In genomic region chr1:32249831-32250525, GRCh38 we compare ENCODE assay signal across 9 cellular contexts. TPM values are rescaled to one million over a fixed set of nuclear protein-coding genes. Genes with fewer than 3 reads are reported as not detected.
A peak's percentile ranks its signal among the peaks of the same experiment; 100 is the strongest.
DNase-seq lines count a peak whose midpoint lies in the region; ATAC-seq and TF ChIP-seq lines count a peak whose summit lies in the region.
"Had no signal": no experiment of that assay in that cellular context is flagged by ENCODE, and none has a peak within 500 bp of the region (broad histone marks: within the 10 kb centered on the region; RNA-seq: fewer than 3 reads in every experiment).

No MANE protein-coding gene starts in this region.

- 47 to 56% (median 51%) methylated on average over 9 of the region's 9 CpGs for WGBS in ovary, 3 donors

- H3K4me1 Mint-ChIP-seq in activated B cell treated with CpG ODN at 0.5 μM for 24 hours: peaks cover 85% of the 10 kb centered on the region
- H3K4me1 Mint-ChIP-seq in osteocyte (ENCODE audit: unreplicated experiment): peaks cover 31% of the 10 kb centered on the region

- intact Hi-C loops in activated B cell treated with CpG ODN at 0.5 μM for 24 hours (cut with micrococcal nuclease): loop anchor here (1.0 to 5.0 kb wide), 9 partner anchors 9 to 177 kb away; partner anchors contain the start of genes BSDC1, CCDC28B, EIF3I and KPNA6
- intact Hi-C loops in ovary (cut with DNase I): loop anchor here in 1 of 4 donors (10.0 kb wide), 1 partner anchor 115 kb away; the partner anchor contains the start of genes FAM229A and TSSK3

- H3K4me3 ChIP-seq in ovary: no peak overlapping the region

- no peaks in the 10 kb centered on the region for H3K27me3 ChIP-seq in ovary

- DNase-seq in activated B cell treated with CpG ODN at 0.5 μM for 24 hours (peak; percentile 68), dermis blood vessel endothelial cell (peak; percentile 98), ovary (peak in 4 of 5 donors; percentile 34 to 62 (median 42)), DMS53 treated with DMSO at 0.1 percent for 48 hours (lab: John Stamatoyannopoulos, UW; ENCODE audit: unreplicated experiment) (no peak), osteocyte (ENCODE audit: extremely low spot score, unreplicated experiment) (no peak)

- H3K36me3 Mint-ChIP-seq in activated B cell treated with CpG ODN at 0.5 μM for 24 hours (ENCODE audit: low read depth): no peaks in the 10 kb centered on the region
- H3K36me3 Mint-ChIP-seq in osteocyte (ENCODE audit: unreplicated experiment): no peaks in the 10 kb centered on the region

- TF ChIP-seq EP300 in ovary (IDR thresholded peaks at IDR 0.05): no peak

- H3K27ac Mint-ChIP-seq in activated B cell treated with CpG ODN at 0.5 μM for 24 hours (peak overlapping the region; percentile 97), osteocyte (ENCODE audit: unreplicated experiment) (no peak overlapping the region)

- no peaks in the 10 kb centered on the region for H3K27me3 Mint-ChIP-seq in activated B cell treated with CpG ODN at 0.5 μM for 24 hours
- no peaks in the 10 kb centered on the region for H3K27me3 Mint-ChIP-seq in osteocyte (ENCODE audit: unreplicated experiment)

- TF ChIP-seq POLR2A in GM19099 (IDR thresholded peaks at IDR 0.05; ENCODE audit: extremely low read depth, insufficient read length, low read depth) (peak; percentile 68), ovary (IDR thresholded peaks at IDR 0.05) (no peak)

- H3K9me3 Mint-ChIP-seq in activated B cell treated with CpG ODN at 0.5 μM for 24 hours: no peaks in the 10 kb centered on the region
- H3K9me3 Mint-ChIP-seq in osteocyte (ENCODE audit: unreplicated experiment): no peaks in the 10 kb centered on the region

- H3K4me1 ChIP-seq in ovary (ENCODE audit: insufficient read depth): peaks cover 12% of the 10 kb centered on the region

- POLR2A ChIA-PET in activated B cell treated with CpG ODN at 0.5 μM for 24 hours (lab: Charles Lee): interaction anchor here (0.6 to 7.2 kb wide), 27 partner anchors 9 to 1532 kb away, joined by 3 to 142 read pairs (median 5); partner anchors contain the start of genes BSDC1, CCDC28B, EIF3I and HDAC1

- CTCF ChIA-PET in activated B cell treated with CpG ODN at 0.5 μM for 24 hours (lab: Charles Lee): interaction anchor here (0.6 to 4.8 kb wide), 10 partner anchors 9 to 91 kb away, joined by 3 to 47 read pairs (median 6); partner anchors contain the start of genes CCDC28B, HDAC1 and MARCKSL1

- H3K27ac ChIP-seq in ovary: no peak overlapping the region

- H3K9me3 ChIP-seq in ovary: no peaks in the 10 kb centered on the region

- peak overlapping the region; percentile 78 for H3K4me3 Mint-ChIP-seq in activated B cell treated with CpG ODN at 0.5 μM for 24 hours
- H3K4me3 Mint-ChIP-seq in osteocyte (ENCODE audit: unreplicated experiment): no peak overlapping the region

- TF ChIP-seq CTCF in activated B cell treated with CpG ODN at 0.5 μM for 24 hours (IDR thresholded peaks at IDR 0.05) (no peak), ovary (IDR thresholded peaks at IDR 0.05) (no peak), osteocyte (IDR thresholded peaks at IDR 0.05) (no peak)

- no peaks in the 10 kb centered on the region for H3K36me3 ChIP-seq in ovary

- peak; percentile 62 for ATAC-seq in HG03175 (IDR thresholded peaks at IDR 0.05; ENCODE audit: unreplicated experiment)
- ATAC-seq in activated B cell treated with CpG ODN at 0.5 μM for 24 hours (ENCODE audit: low read depth): peak; percentile 74
- no peak for ATAC-seq in GM19397 (IDR thresholded peaks at IDR 0.05; ENCODE audit: unreplicated experiment)

RNA-seq across cellular contexts. Expression of gene LCK, which starts 1.1 kb away (rescaled TPM):
- 16.6 and 16.8 TPM in 2 replicates for total RNA-seq in activated B cell treated with CpG ODN at 0.5 μM for 24 hours
- total RNA-seq in dermis blood vessel endothelial cell: 0.09 and 0.17 TPM in 2 replicates
- 1 to 10 TPM in 3 of 7 donors, under 1 TPM in 4; 0.35 to 1.4 (median 0.92) TPM for total RNA-seq in ovary
- polyA plus RNA-seq in ovary: 1 to 10 TPM in 1 of 2 donors, under 1 TPM in 1; 0.69 to 2.8 TPM
- not detected in 2 replicates for total RNA-seq in osteocyte

RNA-seq across cellular contexts. Expression of gene FAM167B, which starts 3.0 kb away (rescaled TPM):
- total RNA-seq in activated B cell treated with CpG ODN at 0.5 μM for 24 hours (1.2 and 1.4 TPM in 2 replicates), dermis blood vessel endothelial cell (2.4 and 30.8 TPM in 2 replicates), ovary (1 to 10 TPM in 6 of 7 donors, not detected in 1; 1.5 to 7.8 (median 3.6) TPM), osteocyte (2.7 and 2.8 TPM in 2 replicates)
- polyA plus RNA-seq in ovary: 1 to 10 TPM; 2.3 to 3.4 TPM

RNA-seq across cellular contexts. Expression of gene EIF3I, which starts 27.8 kb away (rescaled TPM):
- total RNA-seq in activated B cell treated with CpG ODN at 0.5 μM for 24 hours (196 and 213 TPM in 2 replicates), dermis blood vessel endothelial cell (339 and 353 TPM in 2 replicates), ovary (100 to 1,000 TPM; 140 to 194 (median 161) TPM), osteocyte (159 and 163 TPM in 2 replicates)
- 100 to 1,000 TPM; 189 to 272 TPM for polyA plus RNA-seq in ovary

RNA-seq across cellular contexts. Expression of gene TMEM234, which starts 27.8 kb away (rescaled TPM):
- total RNA-seq in activated B cell treated with CpG ODN at 0.5 μM for 24 hours: 31.8 and 35.5 TPM in 2 replicates
- 9.2 and 12.3 TPM in 2 replicates for total RNA-seq in dermis blood vessel endothelial cell
- 10 to 100 TPM; 11.6 to 34.6 (median 24.6) TPM for total RNA-seq in ovary
- 10 to 100 TPM in 1 of 2 donors, 1 to 10 TPM in 1; 9.4 to 13.8 TPM for polyA plus RNA-seq in ovary
- 27.9 and 30.7 TPM in 2 replicates for total RNA-seq in osteocyte

RNA-seq across cellular contexts. Expression of gene DCDC2B, which starts 41.1 kb away (rescaled TPM):
- total RNA-seq in activated B cell treated with CpG ODN at 0.5 μM for 24 hours (not detected in 2 replicates), dermis blood vessel endothelial cell (not detected in 2 replicates), ovary (10 to 100 TPM in 1 of 7 donors, 1 to 10 TPM in 1, under 1 TPM in 2, not detected in 3; 0.22 to 13.3 (median 0.99) TPM), osteocyte (not detected in 2 replicates)
- polyA plus RNA-seq in ovary: under 1 TPM in 1 of 2 donors, not detected in 1; 0.05 TPM
- polyA plus RNA-seq: adipose tissue had no signal

Comparison
In these comparisons a context has a peak if more than half of its experiments do, and no peak if none do; other contexts are left out.
1. DNase-seq: peak in activated B cell treated with CpG ODN at 0.5 μM for 24 hours (single experiment), dermis blood vessel endothelial cell (single experiment) and ovary (4 of 5); none in DMS53 treated with DMSO at 0.1 percent for 48 hours (single experiment) and osteocyte (single experiment).